28 cellular contexts compared by ENCODE assay signal in the genomic region with DNA sequence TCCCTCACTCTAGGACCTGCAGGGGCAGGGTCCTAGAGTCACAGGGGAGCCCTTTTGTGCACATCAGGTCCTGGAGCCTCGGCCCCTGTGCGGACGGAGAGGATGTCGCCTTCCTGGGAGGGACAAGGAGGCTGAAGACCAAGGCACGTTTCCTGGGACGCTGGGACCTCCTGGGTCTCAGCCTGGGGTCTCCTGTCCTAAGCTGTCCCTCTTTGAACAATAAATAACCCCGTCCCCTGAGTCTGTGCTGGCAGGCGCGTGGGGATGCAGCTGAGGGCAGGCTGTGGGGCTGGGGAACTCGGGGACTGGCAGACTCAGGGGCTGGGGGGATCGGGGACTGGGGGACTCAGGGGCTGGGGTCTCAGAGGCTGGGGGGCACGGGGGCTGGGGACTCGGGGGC. TPM values are rescaled to one million over a fixed set of nuclear protein-coding genes. Genes with fewer than 3 reads are reported as not detected.
"Had no signal": no experiment of that assay in that cellular context is flagged by ENCODE, and none has a peak within 500 bp of the region (broad histone marks: within the 10 kb centered on the region; RNA-seq: fewer than 3 reads in every experiment).

No MANE protein-coding gene starts in this region.

- H3K36me3 Mint-ChIP-seq: activated naive CD8-positive, alpha-beta T cell treated with anti-CD3 and anti-CD28 coated beads for 36 hours had no signal

- H3K27ac ChIP-seq: SK-N-MC, VCaP had no signal

- H3K4me3 ChIP-seq: SK-N-MC had no signal

- DNase-seq: activated CD4-positive, alpha-beta T cell treated with anti-CD3 and anti-CD28 coated beads, Interleukin-2, amount 10 ng/mL, durations not matched to agents 7 days and 5 days; activated CD4-positive, CD25-positive, alpha-beta regulatory T cell; activated CD8-positive, alpha-beta memory T cell treated with anti-CD3 and anti-CD28 coated beads, Interleukin-2, amount 50 U/mL, for 48 hours; activated CD8-positive, alpha-beta T cell treated with anti-CD3 and anti-CD28 coated beads, Interleukin-2, amount 10 ng/mL, durations not matched to agents 7 days and 5 days; activated effector memory CD4-positive, alpha-beta T cell treated with anti-CD3 and anti-CD28 coated beads, Interleukin-2, amount 50 U/mL, for 16 hours; activated naive CD4-positive, alpha-beta T cell treated with Interleukin-2 at 50 U/mL for 16 hours; activated naive CD8-positive, alpha-beta T cell treated with anti-CD3 and anti-CD28 coated beads for 36 hours; anterior cingulate cortex; caudate nucleus; Karpas-422; MM.1S; NCI-H1105; NCI-H1436; NCI-H1694 treated with DMSO at 0.1 percent for 48 hours; NCI-H2029 treated with DMSO at 0.1 percent for 48 hours; NCI-H345; NCI-H510A; NCI-H526 treated with DMSO at 0.1 percent for 48 hours; NCI-H82; OCI-M1; RPMI8226; T-helper 1 cell had no signal

- H3K27ac Mint-ChIP-seq: activated CD4-positive, alpha-beta T cell treated with anti-CD3 and anti-CD28 coated beads, Interleukin-2, amount 10 ng/mL, durations not matched to agents 7 days and 5 days; activated CD8-positive, alpha-beta T cell treated with anti-CD3 and anti-CD28 coated beads, Interleukin-2, amount 10 ng/mL, durations not matched to agents 7 days and 5 days; activated naive CD8-positive, alpha-beta T cell treated with anti-CD3 and anti-CD28 coated beads for 36 hours had no signal

- H3K4me1 Mint-ChIP-seq: activated CD4-positive, alpha-beta T cell treated with anti-CD3 and anti-CD28 coated beads, Interleukin-2, amount 10 ng/mL, durations not matched to agents 7 days and 5 days; activated naive CD8-positive, alpha-beta T cell treated with anti-CD3 and anti-CD28 coated beads for 36 hours had no signal

- H3K9me3 Mint-ChIP-seq: activated CD4-positive, alpha-beta T cell treated with anti-CD3 and anti-CD28 coated beads, Interleukin-2, amount 10 ng/mL, durations not matched to agents 7 days and 5 days had no signal

- H3K4me3 Mint-ChIP-seq: activated CD4-positive, alpha-beta T cell treated with anti-CD3 and anti-CD28 coated beads, Interleukin-2, amount 10 ng/mL, durations not matched to agents 7 days and 5 days; activated CD8-positive, alpha-beta T cell treated with anti-CD3 and anti-CD28 coated beads, Interleukin-2, amount 10 ng/mL, durations not matched to agents 7 days and 5 days; activated naive CD8-positive, alpha-beta T cell treated with anti-CD3 and anti-CD28 coated beads for 36 hours had no signal

- ATAC-seq: activated CD8-positive, alpha-beta T cell treated with anti-CD3 and anti-CD28 coated beads, Interleukin-2, amount 10 ng/mL, durations not matched to agents 7 days and 5 days; Panc1; Right ventricle myocardium inferior had no signal

RNA-seq across cellular contexts. Expression of a gene that starts 31.1 kb away (rescaled TPM):
- total RNA-seq: activated CD4-positive, alpha-beta T cell treated with anti-CD3 and anti-CD28 coated beads, Interleukin-2, amount 10 ng/mL, durations not matched to agents 7 days and 5 days; activated CD8-positive, alpha-beta T cell treated with anti-CD3 and anti-CD28 coated beads, Interleukin-2, amount 10 ng/mL, durations not matched to agents 7 days and 5 days; activated naive CD8-positive, alpha-beta T cell treated with anti-CD3 and anti-CD28 coated beads for 36 hours; Right ventricle myocardium inferior; T-helper 2 cell treated with Interferon-gamma antibody and Interleukin-4, amounts not matched to agents 100 ng/mL and 5 ng/mL, for 36 hours had no signal
- polyA plus RNA-seq: adipose tissue had no signal

RNA-seq across cellular contexts. Expression of a gene that starts 46.7 kb away (rescaled TPM):
- total RNA-seq: activated CD4-positive, alpha-beta T cell treated with anti-CD3 and anti-CD28 coated beads, Interleukin-2, amount 10 ng/mL, durations not matched to agents 7 days and 5 days; activated CD8-positive, alpha-beta T cell treated with anti-CD3 and anti-CD28 coated beads, Interleukin-2, amount 10 ng/mL, durations not matched to agents 7 days and 5 days; activated naive CD8-positive, alpha-beta T cell treated with anti-CD3 and anti-CD28 coated beads for 36 hours; Right ventricle myocardium inferior; T-helper 2 cell treated with Interferon-gamma antibody and Interleukin-4, amounts not matched to agents 100 ng/mL and 5 ng/mL, for 36 hours had no signal
- polyA plus RNA-seq: adipose tissue had no signal

RNA-seq across cellular contexts. Expression of a gene that starts 46.7 kb away (rescaled TPM):
- total RNA-seq: activated CD4-positive, alpha-beta T cell treated with anti-CD3 and anti-CD28 coated beads, Interleukin-2, amount 10 ng/mL, durations not matched to agents 7 days and 5 days; activated CD8-positive, alpha-beta T cell treated with anti-CD3 and anti-CD28 coated beads, Interleukin-2, amount 10 ng/mL, durations not matched to agents 7 days and 5 days; activated naive CD8-positive, alpha-beta T cell treated with anti-CD3 and anti-CD28 coated beads for 36 hours; Right ventricle myocardium inferior; T-helper 2 cell treated with Interferon-gamma antibody and Interleukin-4, amounts not matched to agents 100 ng/mL and 5 ng/mL, for 36 hours had no signal
- polyA plus RNA-seq: adipose tissue had no signal
